Comparison of ENCODE assay signal across 23 cellular contexts in genomic region chr4:114466299-114466698, GRCh38.
"Had no signal": no experiment of that assay in that cellular context is flagged by ENCODE, and none has a peak within 500 bp of the region (broad histone marks: within the 10 kb centered on the region; RNA-seq: fewer than 3 reads in every experiment).

No MANE protein-coding gene starts in this region.

- FAIRE-seq: endometrium, keratinocyte had no signal

- H2AFZ ChIP-seq: neural progenitor cell had no signal

- H3K4me2 ChIP-seq: neural progenitor cell had no signal

- ATAC-seq: effector memory CD8-positive, alpha-beta T cell; left lung; naive thymus-derived CD4-positive, alpha-beta T cell; right cardiac atrium; stimulated activated naive CD8-positive, alpha-beta T cell treated with anti-CD3 and anti-CD28 coated beads, Interleukin-15, amount 100 ng/mL, for 72 hours; upper lobe of right lung had no signal

- H3K36me3 ChIP-seq: esophagus squamous epithelium, left lung, neural progenitor cell, prostate gland, suprapubic skin, transverse colon, upper lobe of right lung, uterus had no signal

- H3K4me3 ChIP-seq: esophagus squamous epithelium, left lung, neural progenitor cell, prostate gland, skin epidermis, suprapubic skin, transverse colon, upper lobe of right lung, uterus had no signal

- DNase-seq: cortex of kidney; effector memory CD8-positive, alpha-beta T cell; erythroblast; esophagus squamous epithelium; foreskin melanocyte; left lung; mesenchymal stem cell; naive thymus-derived CD4-positive, alpha-beta T cell; right cardiac atrium; stimulated activated CD4-positive, alpha-beta T cell treated with anti-CD3 and anti-CD28 coated beads, Interleukin-1b, Interleukin-23, amount 100 ng/mL, for 48 hours; stimulated activated CD4-positive, alpha-beta T cell treated with anti-CD3 and anti-CD28 coated beads, Interleukin-4, amount 100 ng/mL, for 1 hour; stimulated activated CD8-positive, alpha-beta memory T cell treated with anti-CD3 and anti-CD28 coated beads, Interleukin-4, amount 100 ng/mL, for 48 hours; stimulated activated naive CD4-positive, alpha-beta T cell; stimulated activated naive CD8-positive, alpha-beta T cell treated with anti-CD3 and anti-CD28 coated beads, Interleukin-15, amount 100 ng/mL, for 72 hours; transverse colon; upper lobe of right lung; uterus had no signal

- H3K9me3 ChIP-seq: esophagus squamous epithelium, left lung, prostate gland, suprapubic skin, transverse colon, upper lobe of right lung, uterus had no signal

- H3K9ac ChIP-seq: neural progenitor cell had no signal

- H3K27me3 ChIP-seq: esophagus squamous epithelium, left lung, neural progenitor cell, suprapubic skin, transverse colon, upper lobe of right lung, uterus had no signal

- H3K4me1 ChIP-seq: esophagus squamous epithelium, left lung, neural progenitor cell, prostate gland, suprapubic skin, upper lobe of right lung, uterus had no signal

- H3K27ac ChIP-seq: esophagus squamous epithelium, left lung, neural progenitor cell, prostate gland, skin epidermis, suprapubic skin, transverse colon, upper lobe of right lung, uterus had no signal
